Comparison of ENCODE assay signal across 1 cellular context in genomic region chr20:17655865-17656489, GRCh38.
TF ChIP-seq lines count a peak whose summit lies in the region.

No MANE protein-coding gene starts in this region.

TF ChIP-seq in SK-N-SH treated with all-trans-retinoic acid at 6 μM for 48 hours, 23 proteins besides CTCF, POLR2A, EP300 and RAD21 (continued from another document):
- TF ChIP-seq OSR1 (CRISPR knock-in tag; IDR thresholded peaks at IDR 0.05), result no peak
- no peak for TF ChIP-seq ZC3H10 (CRISPR knock-in tag; IDR thresholded peaks at IDR 0.05)
- no peak for TF ChIP-seq CSRNP3 (CRISPR knock-in tag; IDR thresholded peaks at IDR 0.05)
- no peak for TF ChIP-seq ISL1 (CRISPR knock-in tag; IDR thresholded peaks at IDR 0.05)
